8 cellular contexts compared by ENCODE assay signal in genomic region chr6:138001750-138002349, GRCh38.
DNase-seq lines count a peak whose midpoint lies in the region; ATAC-seq and FAIRE-seq lines count a peak whose summit lies in the region.

No MANE protein-coding gene starts in this region.

- peak; percentile 74 for FAIRE-seq in endometrium (lab: Jason Lieb, UNC)

- ATAC-seq in Right ventricle myocardium inferior, result peak; percentile 42

- no peak for DNase-seq in Right ventricle myocardium inferior (ENCODE audit: missing footprints)
- DNase-seq in cardiac septum (ENCODE audit: low spot score), result no peak
- peak; percentile 67 for DNase-seq in NCI-H82 (lab: John Stamatoyannopoulos, UW)
- DNase-seq in activated CD8-positive, alpha-beta memory T cell treated with anti-CD3 and anti-CD28 coated beads for 24 hours, result peak; percentile 78
- peak; percentile 61 for DNase-seq in mucosa of gallbladder (ENCODE audit: low spot score)
- DNase-seq in stimulated activated CD8-positive, alpha-beta memory T cell treated with anti-CD3 and anti-CD28 coated beads, Interleukin-7, amount 100 ng/mL, for 4 hours (ENCODE audit: low read depth in 2 of 2), result peak; percentile 35 to 43
- DNase-seq in OCI-M2 (lab: John Stamatoyannopoulos, UW; ENCODE audit: unreplicated experiment), result no peak

- intact Hi-C loops in Right ventricle myocardium inferior (cut with DNase I), result loop anchor here (1.0 to 10.0 kb wide), 4 partner anchors 107 to 763 kb away; no protein-coding TSS in a partner anchor
- intact Hi-C loops in cardiac septum (cut with DNase I), result loop anchor here (1.0 to 5.0 kb wide), 2 partner anchors 107 to 295 kb away; no protein-coding TSS in a partner anchor

Comparison
In these comparisons a context has a peak if more than half of its experiments do, and no peak if none do; other contexts are left out.
1. DNase-seq: peak in NCI-H82 (single experiment), activated CD8-positive, alpha-beta memory T cell treated with anti-CD3 and anti-CD28 coated beads for 24 hours (single experiment), mucosa of gallbladder (single experiment) and stimulated activated CD8-positive, alpha-beta memory T cell treated with anti-CD3 and anti-CD28 coated beads, Interleukin-7, amount 100 ng/mL, for 4 hours (2 of 2); none in Right ventricle myocardium inferior (single experiment), cardiac septum (single experiment) and OCI-M2 (single experiment).